ENCODE assay signal across 15 cellular contexts in the genomic region with DNA sequence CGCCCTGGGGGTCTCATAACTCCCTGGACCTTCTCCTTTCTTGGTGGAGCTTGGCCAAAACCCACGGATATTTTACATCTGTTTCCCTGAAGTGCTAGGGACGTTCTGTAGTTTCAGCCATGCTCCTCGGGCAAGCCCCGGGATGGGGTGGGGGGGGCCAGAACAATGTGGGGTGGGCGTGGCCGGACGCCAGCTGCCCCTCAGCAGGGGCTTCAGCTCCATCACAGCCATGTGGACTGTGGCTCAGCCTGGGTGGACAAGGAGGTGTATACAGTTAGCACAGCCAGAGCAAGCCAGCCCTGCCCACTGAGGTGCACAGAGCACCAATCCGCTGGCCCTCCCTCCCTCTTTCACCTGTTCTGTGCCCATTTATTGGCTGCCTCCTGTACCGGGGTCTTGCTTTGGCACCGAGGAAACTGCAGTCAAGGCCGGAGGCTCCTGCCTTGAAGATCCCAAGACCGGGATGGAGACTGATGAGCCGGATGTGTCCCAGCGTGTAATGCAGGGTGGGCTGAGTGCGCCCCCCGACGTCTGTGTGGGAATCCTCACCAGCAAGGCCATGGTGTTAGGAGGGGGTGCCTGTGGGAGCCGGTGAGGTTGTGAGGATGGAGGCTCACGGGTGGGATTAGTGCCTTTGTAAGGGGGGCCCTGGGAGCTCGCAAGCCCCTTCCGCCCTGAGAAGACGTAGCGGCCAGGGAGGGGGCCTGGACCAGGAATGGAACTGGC. TPM values are rescaled to one million over a fixed set of nuclear protein-coding genes. Genes with fewer than 3 reads are reported as not detected.
DNase-seq lines count a peak whose midpoint lies in the region; ATAC-seq and TF ChIP-seq lines count a peak whose summit lies in the region.
"Had no signal": no experiment of that assay in that cellular context is flagged by ENCODE, and none has a peak within 500 bp of the region (broad histone marks: within the 10 kb centered on the region; RNA-seq: fewer than 3 reads in every experiment).

No MANE protein-coding gene starts in this region.

- no peak overlapping the region for H3K9ac ChIP-seq in OCI-LY1 (ENCODE audit: low read length)

- H4K20me1 ChIP-seq in OCI-LY1 (ENCODE audit: insufficient read depth, low read length), result no peaks in the 10 kb centered on the region
- no peaks in the 10 kb centered on the region for H4K20me1 ChIP-seq in osteoblast (ENCODE audit: insufficient read depth, low read length)

- in situ Hi-C loops in G401 (cut with HindIII; ENCODE audit: low sequenced_read_pairs), result no loop called here

- no peaks in the 10 kb centered on the region for H3F3A ChIP-seq in OCI-LY1 (ENCODE audit: insufficient read depth, low read length)

- H3K4me1 ChIP-seq in OCI-LY1 (ENCODE audit: insufficient read depth, low read length, severe bottlenecking) (no peaks in the 10 kb centered on the region), foreskin keratinocyte (no peaks in the 10 kb centered on the region), osteoblast (ENCODE audit: insufficient read depth, low read length) (no peaks in the 10 kb centered on the region)

- DNase-seq in G401 (ENCODE audit: low spot score) (peak; percentile 8), foreskin keratinocyte (no peak), osteoblast (ENCODE audit: insufficient read length, low spot score, missing footprints) (no peak), NCI-H446 treated with DMSO at 0.1 percent for 48 hours (lab: John Stamatoyannopoulos, UW) (no peak)
- DNase-seq: activated CD8-positive, alpha-beta memory T cell treated with anti-CD3 and anti-CD28 coated beads, Interleukin-2, amount 10 ng/mL, durations not matched to agents 7 days and 5 days; NCI-H1105 treated with DMSO at 0.1 percent for 48 hours; SIG-M5 had no signal

- H3K79me2 ChIP-seq in OCI-LY1 (ENCODE audit: insufficient read depth, low read length) (no peaks in the 10 kb centered on the region), osteoblast (ENCODE audit: insufficient read depth, low read length) (no peaks in the 10 kb centered on the region)

- H3K9me3 ChIP-seq in OCI-LY1 (ENCODE audit: low read length) (no peaks in the 10 kb centered on the region), osteoblast (ENCODE audit: low read depth, low read length) (no peaks in the 10 kb centered on the region)

- H2AFZ ChIP-seq in OCI-LY1 (ENCODE audit: low read length), result no peak overlapping the region
- H2AFZ ChIP-seq in osteoblast (ENCODE audit: low read length), result no peak overlapping the region

- H3K4me2 ChIP-seq in OCI-LY1 (ENCODE audit: low read length), result no peak overlapping the region
- no peak overlapping the region for H3K4me2 ChIP-seq in osteoblast (ENCODE audit: insufficient read depth, low read length)

- H3K9me2 ChIP-seq in OCI-LY1 (ENCODE audit: low read depth, low read length), result no peaks in the 10 kb centered on the region

- peak; percentile 15; the same call in 1 of the 2 replicates for TF ChIP-seq CTCF in OCI-LY1 (IDR thresholded peaks at IDR 0.05; ENCODE audit: low read length)
- peak; percentile 35 for TF ChIP-seq CTCF in foreskin keratinocyte (conservative IDR thresholded peaks at IDR 0.05)
- TF ChIP-seq CTCF in osteoblast (IDR thresholded peaks at IDR 0.05; ENCODE audit: extremely low read depth, low read depth, low read length), result peak; percentile 14

- no peaks in the 10 kb centered on the region; the same call in 1 of the 2 replicates for H3K27me3 ChIP-seq in OCI-LY1 (ENCODE audit: insufficient read depth, low read length)
- H3K27me3 ChIP-seq in foreskin keratinocyte, result no peaks in the 10 kb centered on the region
- no peaks in the 10 kb centered on the region for H3K27me3 ChIP-seq in osteoblast (ENCODE audit: insufficient read depth, low read length)

- no peak for ATAC-seq in foreskin keratinocyte
- ATAC-seq in HG03378 (IDR thresholded peaks at IDR 0.05; ENCODE audit: unreplicated experiment), result no peak
- no peak for ATAC-seq in HG02798 (IDR thresholded peaks at IDR 0.05; ENCODE audit: poor library complexity, unreplicated experiment)
- ATAC-seq: activated CD8-positive, alpha-beta memory T cell treated with anti-CD3 and anti-CD28 coated beads, Interleukin-2, amount 10 ng/mL, durations not matched to agents 7 days and 5 days; GM12878 had no signal

- H3K27ac ChIP-seq in OCI-LY1 (ENCODE audit: low read depth, low read length, poor library complexity, severe bottlenecking), result no peak overlapping the region
- no peak overlapping the region for H3K27ac ChIP-seq in foreskin keratinocyte
- no peak overlapping the region for H3K27ac ChIP-seq in osteoblast (ENCODE audit: low read depth, low read length)
- H3K27ac ChIP-seq: coronary artery had no signal

- H3K4me3 ChIP-seq in OCI-LY1 (ENCODE audit: low read depth, low read length, poor library complexity, severe bottlenecking), result no peak overlapping the region
- no peak overlapping the region for H3K4me3 ChIP-seq in osteoblast (ENCODE audit: insufficient read depth, low read length)
- H3K4me3 ChIP-seq: coronary artery, GM12878 had no signal

- no peaks in the 10 kb centered on the region for H3K36me3 ChIP-seq in OCI-LY1 (ENCODE audit: insufficient read depth, low read length)
- no peaks in the 10 kb centered on the region for H3K36me3 ChIP-seq in osteoblast (ENCODE audit: insufficient read depth, low read length)

RNA-seq across cellular contexts. Expression of a gene that starts 28.0 kb away (rescaled TPM):
- total RNA-seq in G401 (2014; rRNA removed; shearing (Covaris generic)), result not detected in 2 replicates
- total RNA-seq in foreskin keratinocyte (not detected in 2 replicates), osteoblast (under 0.01 TPM in 2 replicates)
- not detected in 2 replicates for polyA plus RNA-seq in foreskin keratinocyte
- total RNA-seq: activated CD8-positive, alpha-beta memory T cell treated with anti-CD3 and anti-CD28 coated beads, Interleukin-2, amount 10 ng/mL, durations not matched to agents 7 days and 5 days; GM12878; H4; NCI-H460 had no signal
- polyA plus RNA-seq: GM12878, keratinocyte had no signal

RNA-seq across cellular contexts. Expression of a gene that starts 53.6 kb away (rescaled TPM):
- total RNA-seq in G401 (2014; rRNA removed; shearing (Covaris generic)), result not detected in 2 replicates
- total RNA-seq in foreskin keratinocyte, result not detected in 2 replicates
- polyA plus RNA-seq in foreskin keratinocyte, result not detected in 2 replicates
- not detected in 2 replicates for total RNA-seq in osteoblast
- total RNA-seq: activated CD8-positive, alpha-beta memory T cell treated with anti-CD3 and anti-CD28 coated beads, Interleukin-2, amount 10 ng/mL, durations not matched to agents 7 days and 5 days; GM12878; NCI-H460 had no signal
- polyA plus RNA-seq: GM12878, keratinocyte had no signal
